1 cellular context compared by ENCODE assay signal in the genomic region with DNA sequence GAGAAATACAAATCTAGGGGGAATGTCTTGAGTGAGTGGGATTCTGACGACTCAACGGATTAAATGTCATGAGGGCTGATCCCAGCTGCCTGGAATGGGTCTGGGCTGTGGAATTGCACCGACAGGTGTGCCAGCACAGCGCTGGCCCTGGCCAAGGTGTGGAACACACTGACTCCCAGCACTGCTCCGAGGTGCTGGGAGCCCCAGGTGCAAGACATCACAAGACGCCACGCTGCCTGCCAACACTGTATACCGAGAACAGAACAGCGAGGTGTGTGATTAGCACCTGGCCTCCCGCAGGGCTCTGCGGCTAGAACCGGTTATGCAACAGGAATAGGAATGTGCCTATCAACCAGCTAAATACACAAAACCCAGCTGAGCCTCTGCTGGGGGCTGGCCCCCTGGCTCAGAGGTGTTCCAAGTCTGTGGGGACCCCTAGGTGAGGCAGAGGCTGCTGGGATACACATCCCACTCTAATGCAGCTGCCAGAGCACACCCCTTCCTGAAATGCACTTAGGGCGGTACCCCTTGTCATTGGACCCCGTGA.
A peak's percentile ranks its signal among the peaks of the same experiment; 100 is the strongest.
TF ChIP-seq lines count a peak whose summit lies in the region.

No MANE protein-coding gene starts in this region.

TF ChIP-seq in HepG2, 621 proteins besides CTCF, POLR2A, EP300 and RAD21 (continued from another document and continues in another):
- TF ChIP-seq SAP130 (CRISPR knock-in tag; IDR thresholded peaks at IDR 0.05; ENCODE audit: low read depth) (peak; percentile 67), SOX13 (IDR thresholded peaks at IDR 0.05) (no peak), SOX13 (CRISPR knock-in tag; conservative IDR thresholded peaks at IDR 0.05 in 1 of 2, IDR thresholded peaks at IDR 0.05 in 1 of 2) (peak in 1 of 2 experiments; percentile 61; a peak in 1 of 4 replicates), FOXC1 (CRISPR knock-in tag; IDR thresholded peaks at IDR 0.05; ENCODE audit: borderline replicate concordance) (peak; percentile 34; the same call in 1 of the 2 replicates), MAFK (conservative IDR thresholded peaks at IDR 0.05 in 1 of 2, IDR thresholded peaks at IDR 0.05 in 1 of 2; ENCODE audit: low read length in 2 of 2) (peak; percentile 53 to 59; a peak in 3 of 4 replicates), SETDB1 (CRISPR knock-in tag; IDR thresholded peaks at IDR 0.05; ENCODE audit: borderline replicate concordance) (no peak), FOXA1 (IDR thresholded peaks at IDR 0.05) (no peak), FOXA1 (CRISPR knock-in tag; IDR thresholded peaks at IDR 0.05) (peak; percentile 82), SKI (IDR thresholded peaks at IDR 0.05; ENCODE audit: partially characterized antibody) (no peak), ZSCAN12 (CRISPR knock-in tag; IDR thresholded peaks at IDR 0.05) (no peak), ELF4 (CRISPR knock-in tag; IDR thresholded peaks at IDR 0.05; ENCODE audit: borderline replicate concordance) (no peak), MTF1 (CRISPR knock-in tag; IDR thresholded peaks at IDR 0.05) (no peak), NCOA2 (CRISPR knock-in tag; IDR thresholded peaks at IDR 0.05) (peak; percentile 52), BCL6 (CRISPR knock-in tag; IDR thresholded peaks at IDR 0.05) (peak; percentile 47; the same call in 1 of the 2 replicates), ZNF644 (CRISPR knock-in tag; IDR thresholded peaks at IDR 0.05; ENCODE audit: low read depth) (peak; percentile 28; the same call in 1 of the 2 replicates), MTA1 (CRISPR knock-in tag; IDR thresholded peaks at IDR 0.05; ENCODE audit: borderline replicate concordance) (peak; percentile 73; the same call in 1 of the 2 replicates), ZNF3 (CRISPR knock-in tag; IDR thresholded peaks at IDR 0.05) (peak; percentile 61; the same call in 1 of the 2 replicates), SIX1 (CRISPR knock-in tag; IDR thresholded peaks at IDR 0.05; ENCODE audit: borderline replicate concordance) (no peak), KDM3A (CRISPR knock-in tag; IDR thresholded peaks at IDR 0.05; ENCODE audit: low read depth) (no peak), XBP1 (CRISPR knock-in tag; IDR thresholded peaks at IDR 0.05) (0 out of 2 replicates have a peak, but pooled peaks have one; percentile 54), ZNF746 (CRISPR knock-in tag; IDR thresholded peaks at IDR 0.05) (0 out of 2 replicates have a peak, but pooled peaks have one; percentile 27), ETV5 (CRISPR knock-in tag; IDR thresholded peaks at IDR 0.05; ENCODE audit: borderline replicate concordance) (peak; percentile 27; the same call in 1 of the 2 replicates), SOX5 (CRISPR knock-in tag; IDR thresholded peaks at IDR 0.05; ENCODE audit: borderline replicate concordance) (no peak; the same call in 1 of the 2 replicates), ZNF724P (CRISPR knock-in tag; IDR thresholded peaks at IDR 0.05; ENCODE audit: borderline replicate concordance) (no peak), CENPX (CRISPR knock-in tag; IDR thresholded peaks at IDR 0.05) (no peak), CHCHD3 (CRISPR knock-in tag; IDR thresholded peaks at IDR 0.05) (no peak), ZFP41 (CRISPR knock-in tag; IDR thresholded peaks at IDR 0.05; ENCODE audit: borderline replicate concordance) (no peak), ZNF549 (CRISPR knock-in tag; IDR thresholded peaks at IDR 0.05) (no peak), HNRNPL (IDR thresholded peaks at IDR 0.05; ENCODE audit: low read depth, low read length) (no peak), ZNF451 (CRISPR knock-in tag; IDR thresholded peaks at IDR 0.05) (no peak), MED1 (CRISPR knock-in tag; IDR thresholded peaks at IDR 0.05) (no peak)
- TF ChIP-seq, protein P1, sequence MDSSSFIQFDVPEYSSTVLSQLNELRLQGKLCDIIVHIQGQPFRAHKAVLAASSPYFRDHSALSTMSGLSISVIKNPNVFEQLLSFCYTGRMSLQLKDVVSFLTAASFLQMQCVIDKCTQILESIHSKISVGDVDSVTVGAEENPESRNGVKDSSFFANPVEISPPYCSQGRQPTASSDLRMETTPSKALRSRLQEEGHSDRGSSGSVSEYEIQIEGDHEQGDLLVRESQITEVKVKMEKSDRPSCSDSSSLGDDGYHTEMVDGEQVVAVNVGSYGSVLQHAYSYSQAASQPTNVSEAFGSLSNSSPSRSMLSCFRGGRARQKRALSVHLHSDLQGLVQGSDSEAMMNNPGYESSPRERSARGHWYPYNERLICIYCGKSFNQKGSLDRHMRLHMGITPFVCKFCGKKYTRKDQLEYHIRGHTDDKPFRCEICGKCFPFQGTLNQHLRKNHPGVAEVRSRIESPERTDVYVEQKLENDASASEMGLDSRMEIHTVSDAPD (CRISPR knock-in tag; IDR thresholded peaks at IDR 0.05) = peak; percentile 83; the same call in 1 of the 2 replicates
- TF ChIP-seq, protein P2, sequence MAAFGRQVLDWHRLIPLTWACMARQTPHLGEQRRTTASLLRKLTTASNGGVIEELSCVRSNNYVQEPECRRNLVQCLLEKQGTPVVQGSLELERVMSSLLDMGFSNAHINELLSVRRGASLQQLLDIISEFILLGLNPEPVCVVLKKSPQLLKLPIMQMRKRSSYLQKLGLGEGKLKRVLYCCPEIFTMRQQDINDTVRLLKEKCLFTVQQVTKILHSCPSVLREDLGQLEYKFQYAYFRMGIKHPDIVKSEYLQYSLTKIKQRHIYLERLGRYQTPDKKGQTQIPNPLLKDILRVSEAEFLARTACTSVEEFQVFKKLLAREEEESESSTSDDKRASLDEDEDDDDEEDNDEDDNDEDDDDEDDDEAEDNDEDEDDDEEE (CRISPR knock-in tag; IDR thresholded peaks at IDR 0.05) = no peak
- TF ChIP-seq, protein P3, sequence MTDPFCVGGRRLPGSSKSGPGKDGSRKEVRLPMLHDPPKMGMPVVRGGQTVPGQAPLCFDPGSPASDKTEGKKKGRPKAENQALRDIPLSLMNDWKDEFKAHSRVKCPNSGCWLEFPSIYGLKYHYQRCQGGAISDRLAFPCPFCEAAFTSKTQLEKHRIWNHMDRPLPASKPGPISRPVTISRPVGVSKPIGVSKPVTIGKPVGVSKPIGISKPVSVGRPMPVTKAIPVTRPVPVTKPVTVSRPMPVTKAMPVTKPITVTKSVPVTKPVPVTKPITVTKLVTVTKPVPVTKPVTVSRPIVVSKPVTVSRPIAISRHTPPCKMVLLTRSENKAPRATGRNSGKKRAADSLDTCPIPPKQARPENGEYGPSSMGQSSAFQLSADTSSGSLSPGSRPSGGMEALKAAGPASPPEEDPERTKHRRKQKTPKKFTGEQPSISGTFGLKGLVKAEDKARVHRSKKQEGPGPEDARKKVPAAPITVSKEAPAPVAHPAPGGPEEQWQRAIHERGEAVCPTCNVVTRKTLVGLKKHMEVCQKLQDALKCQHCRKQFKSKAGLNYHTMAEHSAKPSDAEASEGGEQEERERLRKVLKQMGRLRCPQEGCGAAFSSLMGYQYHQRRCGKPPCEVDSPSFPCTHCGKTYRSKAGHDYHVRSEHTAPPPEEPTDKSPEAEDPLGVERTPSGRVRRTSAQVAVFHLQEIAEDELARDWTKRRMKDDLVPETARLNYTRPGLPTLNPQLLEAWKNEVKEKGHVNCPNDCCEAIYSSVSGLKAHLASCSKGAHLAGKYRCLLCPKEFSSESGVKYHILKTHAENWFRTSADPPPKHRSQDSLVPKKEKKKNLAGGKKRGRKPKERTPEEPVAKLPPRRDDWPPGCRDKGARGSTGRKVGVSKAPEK (CRISPR knock-in tag; IDR thresholded peaks at IDR 0.05; ENCODE audit: borderline replicate concordance) = no peak
- TF ChIP-seq, protein P4, sequence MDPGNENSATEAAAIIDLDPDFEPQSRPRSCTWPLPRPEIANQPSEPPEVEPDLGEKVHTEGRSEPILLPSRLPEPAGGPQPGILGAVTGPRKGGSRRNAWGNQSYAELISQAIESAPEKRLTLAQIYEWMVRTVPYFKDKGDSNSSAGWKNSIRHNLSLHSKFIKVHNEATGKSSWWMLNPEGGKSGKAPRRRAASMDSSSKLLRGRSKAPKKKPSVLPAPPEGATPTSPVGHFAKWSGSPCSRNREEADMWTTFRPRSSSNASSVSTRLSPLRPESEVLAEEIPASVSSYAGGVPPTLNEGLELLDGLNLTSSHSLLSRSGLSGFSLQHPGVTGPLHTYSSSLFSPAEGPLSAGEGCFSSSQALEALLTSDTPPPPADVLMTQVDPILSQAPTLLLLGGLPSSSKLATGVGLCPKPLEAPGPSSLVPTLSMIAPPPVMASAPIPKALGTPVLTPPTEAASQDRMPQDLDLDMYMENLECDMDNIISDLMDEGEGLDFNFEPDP (CRISPR knock-in tag; conservative IDR thresholded peaks at IDR 0.05) = 0 out of 2 replicates have a peak, but pooled peaks have one; percentile 52
- TF ChIP-seq, protein P5, sequence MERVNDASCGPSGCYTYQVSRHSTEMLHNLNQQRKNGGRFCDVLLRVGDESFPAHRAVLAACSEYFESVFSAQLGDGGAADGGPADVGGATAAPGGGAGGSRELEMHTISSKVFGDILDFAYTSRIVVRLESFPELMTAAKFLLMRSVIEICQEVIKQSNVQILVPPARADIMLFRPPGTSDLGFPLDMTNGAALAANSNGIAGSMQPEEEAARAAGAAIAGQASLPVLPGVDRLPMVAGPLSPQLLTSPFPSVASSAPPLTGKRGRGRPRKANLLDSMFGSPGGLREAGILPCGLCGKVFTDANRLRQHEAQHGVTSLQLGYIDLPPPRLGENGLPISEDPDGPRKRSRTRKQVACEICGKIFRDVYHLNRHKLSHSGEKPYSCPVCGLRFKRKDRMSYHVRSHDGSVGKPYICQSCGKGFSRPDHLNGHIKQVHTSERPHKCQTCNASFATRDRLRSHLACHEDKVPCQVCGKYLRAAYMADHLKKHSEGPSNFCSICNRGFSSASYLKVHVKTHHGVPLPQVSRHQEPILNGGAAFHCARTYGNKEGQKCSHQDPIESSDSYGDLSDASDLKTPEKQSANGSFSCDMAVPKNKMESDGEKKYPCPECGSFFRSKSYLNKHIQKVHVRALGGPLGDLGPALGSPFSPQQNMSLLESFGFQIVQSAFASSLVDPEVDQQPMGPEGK (CRISPR knock-in tag; IDR thresholded peaks at IDR 0.05) = peak; percentile 99
- TF ChIP-seq, protein P6, sequence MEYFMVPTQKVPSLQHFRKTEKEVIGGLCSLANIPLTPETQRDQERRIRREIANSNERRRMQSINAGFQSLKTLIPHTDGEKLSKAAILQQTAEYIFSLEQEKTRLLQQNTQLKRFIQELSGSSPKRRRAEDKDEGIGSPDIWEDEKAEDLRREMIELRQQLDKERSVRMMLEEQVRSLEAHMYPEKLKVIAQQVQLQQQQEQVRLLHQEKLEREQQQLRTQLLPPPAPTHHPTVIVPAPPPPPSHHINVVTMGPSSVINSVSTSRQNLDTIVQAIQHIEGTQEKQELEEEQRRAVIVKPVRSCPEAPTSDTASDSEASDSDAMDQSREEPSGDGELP (IDR thresholded peaks at IDR 0.05; ENCODE audit: borderline replicate concordance, low read depth) = peak; percentile 98
- TF ChIP-seq, protein P7, sequence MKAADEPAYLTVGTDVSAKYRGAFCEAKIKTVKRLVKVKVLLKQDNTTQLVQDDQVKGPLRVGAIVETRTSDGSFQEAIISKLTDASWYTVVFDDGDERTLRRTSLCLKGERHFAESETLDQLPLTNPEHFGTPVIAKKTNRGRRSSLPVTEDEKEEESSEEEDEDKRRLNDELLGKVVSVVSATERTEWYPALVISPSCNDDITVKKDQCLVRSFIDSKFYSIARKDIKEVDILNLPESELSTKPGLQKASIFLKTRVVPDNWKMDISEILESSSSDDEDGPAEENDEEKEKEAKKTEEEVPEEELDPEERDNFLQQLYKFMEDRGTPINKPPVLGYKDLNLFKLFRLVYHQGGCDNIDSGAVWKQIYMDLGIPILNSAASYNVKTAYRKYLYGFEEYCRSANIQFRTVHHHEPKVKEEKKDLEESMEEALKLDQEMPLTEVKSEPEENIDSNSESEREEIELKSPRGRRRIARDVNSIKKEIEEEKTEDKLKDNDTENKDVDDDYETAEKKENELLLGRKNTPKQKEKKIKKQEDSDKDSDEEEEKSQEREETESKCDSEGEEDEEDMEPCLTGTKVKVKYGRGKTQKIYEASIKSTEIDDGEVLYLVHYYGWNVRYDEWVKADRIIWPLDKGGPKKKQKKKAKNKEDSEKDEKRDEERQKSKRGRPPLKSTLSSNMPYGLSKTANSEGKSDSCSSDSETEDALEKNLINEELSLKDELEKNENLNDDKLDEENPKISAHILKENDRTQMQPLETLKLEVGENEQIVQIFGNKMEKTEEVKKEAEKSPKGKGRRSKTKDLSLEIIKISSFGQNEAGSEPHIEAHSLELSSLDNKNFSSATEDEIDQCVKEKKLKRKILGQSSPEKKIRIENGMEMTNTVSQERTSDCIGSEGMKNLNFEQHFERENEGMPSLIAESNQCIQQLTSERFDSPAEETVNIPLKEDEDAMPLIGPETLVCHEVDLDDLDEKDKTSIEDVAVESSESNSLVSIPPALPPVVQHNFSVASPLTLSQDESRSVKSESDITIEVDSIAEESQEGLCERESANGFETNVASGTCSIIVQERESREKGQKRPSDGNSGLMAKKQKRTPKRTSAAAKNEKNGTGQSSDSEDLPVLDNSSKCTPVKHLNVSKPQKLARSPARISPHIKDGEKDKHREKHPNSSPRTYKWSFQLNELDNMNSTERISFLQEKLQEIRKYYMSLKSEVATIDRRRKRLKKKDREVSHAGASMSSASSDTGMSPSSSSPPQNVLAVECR (CRISPR knock-in tag; IDR thresholded peaks at IDR 0.05; ENCODE audit: borderline replicate concordance) = peak; percentile 33; the same call in 1 of the 2 replicates
- TF ChIP-seq, protein P8, sequence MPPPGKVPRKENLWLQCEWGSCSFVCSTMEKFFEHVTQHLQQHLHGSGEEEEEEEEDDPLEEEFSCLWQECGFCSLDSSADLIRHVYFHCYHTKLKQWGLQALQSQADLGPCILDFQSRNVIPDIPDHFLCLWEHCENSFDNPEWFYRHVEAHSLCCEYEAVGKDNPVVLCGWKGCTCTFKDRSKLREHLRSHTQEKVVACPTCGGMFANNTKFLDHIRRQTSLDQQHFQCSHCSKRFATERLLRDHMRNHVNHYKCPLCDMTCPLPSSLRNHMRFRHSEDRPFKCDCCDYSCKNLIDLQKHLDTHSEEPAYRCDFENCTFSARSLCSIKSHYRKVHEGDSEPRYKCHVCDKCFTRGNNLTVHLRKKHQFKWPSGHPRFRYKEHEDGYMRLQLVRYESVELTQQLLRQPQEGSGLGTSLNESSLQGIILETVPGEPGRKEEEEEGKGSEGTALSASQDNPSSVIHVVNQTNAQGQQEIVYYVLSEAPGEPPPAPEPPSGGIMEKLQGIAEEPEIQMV (CRISPR knock-in tag; IDR thresholded peaks at IDR 0.05; ENCODE audit: low read depth) = no peak
- TF ChIP-seq, protein P9, sequence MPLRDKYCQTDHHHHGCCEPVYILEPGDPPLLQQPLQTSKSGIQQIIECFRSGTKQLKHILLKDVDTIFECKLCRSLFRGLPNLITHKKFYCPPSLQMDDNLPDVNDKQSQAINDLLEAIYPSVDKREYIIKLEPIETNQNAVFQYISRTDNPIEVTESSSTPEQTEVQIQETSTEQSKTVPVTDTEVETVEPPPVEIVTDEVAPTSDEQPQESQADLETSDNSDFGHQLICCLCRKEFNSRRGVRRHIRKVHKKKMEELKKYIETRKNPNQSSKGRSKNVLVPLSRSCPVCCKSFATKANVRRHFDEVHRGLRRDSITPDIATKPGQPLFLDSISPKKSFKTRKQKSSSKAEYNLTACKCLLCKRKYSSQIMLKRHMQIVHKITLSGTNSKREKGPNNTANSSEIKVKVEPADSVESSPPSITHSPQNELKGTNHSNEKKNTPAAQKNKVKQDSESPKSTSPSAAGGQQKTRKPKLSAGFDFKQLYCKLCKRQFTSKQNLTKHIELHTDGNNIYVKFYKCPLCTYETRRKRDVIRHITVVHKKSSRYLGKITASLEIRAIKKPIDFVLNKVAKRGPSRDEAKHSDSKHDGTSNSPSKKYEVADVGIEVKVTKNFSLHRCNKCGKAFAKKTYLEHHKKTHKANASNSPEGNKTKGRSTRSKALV (CRISPR knock-in tag; IDR thresholded peaks at IDR 0.05) = no peak
- TF ChIP-seq, protein P10, sequence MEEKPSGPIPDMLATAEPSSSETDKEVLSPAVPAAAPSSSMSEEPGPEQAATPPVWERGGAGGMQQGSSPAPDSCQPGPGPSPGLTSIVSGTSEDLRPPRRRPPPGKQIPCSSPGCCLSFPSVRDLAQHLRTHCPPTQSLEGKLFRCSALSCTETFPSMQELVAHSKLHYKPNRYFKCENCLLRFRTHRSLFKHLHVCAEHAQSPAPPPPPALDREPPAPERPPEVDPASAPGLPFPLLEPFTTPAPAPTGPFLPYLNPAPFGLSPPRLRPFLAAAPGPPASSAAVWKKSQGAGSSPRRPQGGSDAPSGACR (CRISPR knock-in tag; IDR thresholded peaks at IDR 0.05) = no peak
